In the genomic region with DNA sequence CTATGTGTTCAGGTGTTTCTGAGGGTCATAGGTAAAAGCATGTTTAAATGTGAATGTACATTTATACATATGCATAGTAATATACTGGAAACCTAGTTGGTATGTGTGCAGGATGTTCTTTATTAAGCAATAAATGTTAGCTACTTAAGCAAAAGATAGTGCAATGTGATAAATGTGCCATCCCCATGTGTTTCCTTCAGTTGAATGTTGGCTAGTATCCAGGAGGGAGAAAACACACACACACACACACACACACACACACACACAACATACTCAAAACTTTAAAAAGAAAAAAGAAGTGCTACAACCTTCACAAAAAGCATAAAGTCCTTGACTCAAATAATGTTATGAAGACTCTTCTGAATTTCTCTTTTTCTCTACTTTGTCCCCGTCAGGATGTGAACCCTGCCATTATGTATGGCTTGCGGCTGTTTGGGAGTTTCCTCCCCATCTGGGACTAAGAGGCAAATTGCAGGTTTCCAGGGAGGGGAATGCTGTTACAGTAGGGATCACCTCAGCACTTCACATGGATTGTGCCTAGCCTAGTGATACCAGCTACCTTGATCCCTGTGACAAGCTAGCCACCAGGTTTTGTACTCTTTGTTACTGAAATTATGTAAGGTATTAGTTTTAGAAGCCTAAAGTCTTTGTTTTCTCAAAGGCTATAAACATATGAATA, we compare ENCODE assay signal across 25 cellular contexts.
DNase-seq lines count a peak whose midpoint lies in the region; ATAC-seq and TF ChIP-seq lines count a peak whose summit lies in the region.
"Had no signal": no experiment of that assay in that cellular context is flagged by ENCODE, and none has a peak within 500 bp of the region (broad histone marks: within the 10 kb centered on the region; RNA-seq: fewer than 3 reads in every experiment).

No MANE protein-coding gene starts in this region.

- H3K4me3 Mint-ChIP-seq in natural killer cell treated with Interleukin-12 subunit alpha and Interleukin-12 subunit beta and Interleukin-15 and Interleukin-18, amount 100 ng/mL, for 72 hours, result peak overlapping the region; percentile 44
- H3K4me3 Mint-ChIP-seq in natural killer cell, result no peak overlapping the region
- no peak overlapping the region for H3K4me3 Mint-ChIP-seq in central memory CD8-positive, alpha-beta T cell
- peak overlapping the region; percentile 39 for H3K4me3 Mint-ChIP-seq in type B pancreatic cell
- H3K4me3 Mint-ChIP-seq: activated B cell treated with CpG ODN at 0.5 μM for 24 hours, brain, nephron had no signal

- no peak for TF ChIP-seq CTCF in natural killer cell (IDR thresholded peaks at IDR 0.05)
- TF ChIP-seq CTCF in type B pancreatic cell (conservative IDR thresholded peaks at IDR 0.05), result no peak

- peak overlapping the region; percentile 27 to 64 for H3K27ac Mint-ChIP-seq in natural killer cell treated with Interleukin-12 subunit alpha and Interleukin-12 subunit beta and Interleukin-15 and Interleukin-18, amount 100 ng/mL, for 72 hours
- H3K27ac Mint-ChIP-seq in natural killer cell (peak overlapping the region in 1 of 2 donors; percentile 80), type B pancreatic cell (peak overlapping the region; percentile 63)
- peak overlapping the region; percentile 48 for H3K27ac Mint-ChIP-seq in central memory CD8-positive, alpha-beta T cell (ENCODE audit: low read depth)
- H3K27ac Mint-ChIP-seq: activated B cell treated with CpG ODN at 0.5 μM for 24 hours, nephron had no signal

- H3K9me3 Mint-ChIP-seq in natural killer cell treated with Interleukin-12 subunit alpha and Interleukin-12 subunit beta and Interleukin-15 and Interleukin-18, amount 100 ng/mL, for 72 hours, result no peaks in the 10 kb centered on the region
- H3K9me3 Mint-ChIP-seq in natural killer cell (no peaks in the 10 kb centered on the region), type B pancreatic cell (no peaks in the 10 kb centered on the region)
- H3K9me3 Mint-ChIP-seq in central memory CD8-positive, alpha-beta T cell, result no peaks in the 10 kb centered on the region
- H3K9me3 Mint-ChIP-seq: activated B cell treated with CpG ODN at 0.5 μM for 24 hours, brain, nephron had no signal

- DNase-seq in natural killer cell treated with Interleukin-12 subunit alpha and Interleukin-12 subunit beta and Interleukin-15 and Interleukin-18, amount 100 ng/mL, for 72 hours (ENCODE audit: low spot score), result no peak
- DNase-seq in natural killer cell (no peak), KBM-7 (peak; percentile 33), type B pancreatic cell (ENCODE audit: extremely low spot score, unreplicated experiment) (no peak), nucleus accumbens (lab: John Stamatoyannopoulos, UW) (no peak)
- no peak for DNase-seq in central memory CD8-positive, alpha-beta T cell (ENCODE audit: low spot score in 2 of 2)
- DNase-seq: activated B cell treated with CpG ODN at 0.5 μM for 24 hours; activated naive CD4-positive, alpha-beta T cell treated with Interleukin-2 at 50 U/mL for 16 hours; BE2C; DMS79; effector CD8-positive, alpha-beta T cell; erythroblast; glutamatergic neuron; lower lobe of right lung; NCI-H1436; NCI-H446 treated with DMSO at 0.1 percent for 48 hours; OCI-M1; ovary; stimulated activated CD4-positive, alpha-beta T cell treated with anti-CD3 and anti-CD28 coated beads, Interleukin-2, amount 100 ng/mL, for 24 hours; upper lobe of left lung had no signal

- no peaks in the 10 kb centered on the region for H3K27me3 Mint-ChIP-seq in natural killer cell treated with Interleukin-12 subunit alpha and Interleukin-12 subunit beta and Interleukin-15 and Interleukin-18, amount 100 ng/mL, for 72 hours
- no peaks in the 10 kb centered on the region for H3K27me3 Mint-ChIP-seq in natural killer cell (ENCODE audit: low read depth in 2 of 2)
- H3K27me3 Mint-ChIP-seq in central memory CD8-positive, alpha-beta T cell, result no peaks in the 10 kb centered on the region
- no peaks in the 10 kb centered on the region for H3K27me3 Mint-ChIP-seq in type B pancreatic cell
- H3K27me3 Mint-ChIP-seq: activated B cell treated with CpG ODN at 0.5 μM for 24 hours, brain had no signal

- ATAC-seq in natural killer cell treated with Interleukin-12 subunit alpha and Interleukin-12 subunit beta and Interleukin-15 and Interleukin-18, amount 100 ng/mL, for 72 hours, result no peak
- ATAC-seq in natural killer cell, result no peak
- no peak for ATAC-seq in central memory CD8-positive, alpha-beta T cell (replicated peaks; ENCODE audit: extremely low read depth, poor library complexity, severe bottlenecking)
- no peak for ATAC-seq in GM21576 (IDR thresholded peaks at IDR 0.05; ENCODE audit: unreplicated experiment)
- ATAC-seq in GM21447 (IDR thresholded peaks at IDR 0.05; ENCODE audit: unreplicated experiment), result no peak
- ATAC-seq: A549, lower lobe of right lung had no signal

- H3K4me1 Mint-ChIP-seq in natural killer cell treated with Interleukin-12 subunit alpha and Interleukin-12 subunit beta and Interleukin-15 and Interleukin-18, amount 100 ng/mL, for 72 hours (ENCODE audit: low read depth in 2 of 2), result peaks cover 48 to 73% of the 10 kb centered on the region in 2 donors
- peaks cover 81 to 91% of the 10 kb centered on the region in 2 donors for H3K4me1 Mint-ChIP-seq in natural killer cell
- H3K4me1 Mint-ChIP-seq in central memory CD8-positive, alpha-beta T cell, result peaks cover 23% of the 10 kb centered on the region
- peaks cover 17% of the 10 kb centered on the region for H3K4me1 Mint-ChIP-seq in type B pancreatic cell (ENCODE audit: unreplicated experiment)

- H3K36me3 Mint-ChIP-seq in natural killer cell treated with Interleukin-12 subunit alpha and Interleukin-12 subunit beta and Interleukin-15 and Interleukin-18, amount 100 ng/mL, for 72 hours, result no peaks in the 10 kb centered on the region
- H3K36me3 Mint-ChIP-seq in natural killer cell (no peaks in the 10 kb centered on the region), type B pancreatic cell (no peaks in the 10 kb centered on the region)
- peaks cover 4% of the 10 kb centered on the region for H3K36me3 Mint-ChIP-seq in central memory CD8-positive, alpha-beta T cell (ENCODE audit: insufficient read depth)
- H3K36me3 Mint-ChIP-seq: brain had no signal

- in situ Hi-C loops in KBM-7 (cut with MboI; ENCODE audit: low pct_unique_long_range_greater_than_20kb, low sequenced_read_pairs), result no loop called here

- intact Hi-C loops in natural killer cell (cut with micrococcal nuclease), result loop anchor here (2.0 kb wide), 1 partner anchor 36 kb away; no protein-coding TSS in a partner anchor

Comparison
In these comparisons a context has a peak if more than half of its experiments do, and no peak if none do; other contexts are left out.
1. H3K4me3 Mint-ChIP-seq: peak in natural killer cell treated with Interleukin-12 subunit alpha and Interleukin-12 subunit beta and Interleukin-15 and Interleukin-18, amount 100 ng/mL, for 72 hours (single experiment) and type B pancreatic cell (single experiment); none in natural killer cell (single experiment) and central memory CD8-positive, alpha-beta T cell (single experiment).